ENCODE assay signal across 23 cellular contexts in the genomic region with DNA sequence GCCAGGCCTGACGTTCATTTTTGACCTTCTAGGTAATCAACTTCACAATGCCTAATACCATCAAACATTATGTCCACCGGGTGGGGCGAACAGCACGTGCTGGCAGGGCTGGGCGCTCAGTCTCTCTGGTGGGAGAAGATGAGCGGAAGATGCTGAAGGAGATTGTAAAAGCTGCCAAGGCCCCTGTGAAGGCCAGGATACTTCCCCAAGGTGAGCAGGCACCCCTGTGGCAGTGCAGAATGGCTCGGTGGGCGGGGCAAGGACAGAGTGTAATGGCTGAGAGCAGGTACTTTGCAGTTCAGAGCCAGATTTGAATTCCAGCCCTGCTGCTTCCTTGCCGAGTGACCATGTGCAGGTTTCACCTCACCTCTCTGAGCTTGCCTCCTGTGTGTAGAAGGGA. TPM values are rescaled to one million over a fixed set of nuclear protein-coding genes. Genes with fewer than 3 reads are reported as not detected.
DNase-seq lines count a peak whose midpoint lies in the region; ATAC-seq, FAIRE-seq and TF ChIP-seq lines count a peak whose summit lies in the region.
"Had no signal": no experiment of that assay in that cellular context is flagged by ENCODE, and none has a peak within 500 bp of the region (broad histone marks: within the 10 kb centered on the region; RNA-seq: fewer than 3 reads in every experiment).

No MANE protein-coding gene starts in this region.

- H4K20me1 ChIP-seq in H9 (ENCODE audit: control insufficient read depth, insufficient read depth, insufficient read length) (no peaks in the 10 kb centered on the region), HCT116 (ENCODE audit: insufficient read depth) (no peaks in the 10 kb centered on the region)

- no CpG with 5 or more reads among the region's 9 CpGs for WGBS in H9 (ENCODE audit: extremely low coverage, insufficient read length, low lambda C conversion rate)
- WGBS in small intestine, 3 donors = 73 to 85% (median 78%) methylated on average over 9 of the region's 9 CpGs

- POLR2A ChIA-PET in HCT116 (lab: Charles Lee) = no interaction called here

- H2BK15ac ChIP-seq in H9 (ENCODE audit: low read depth, low read length) = no peak overlapping the region

- RAD21 ChIA-PET in HCT116 (lab: Charles Lee; ENCODE audit: low non-redundant PET in 1 of 2, low total read pairs in 2 of 2, uncharacterized antibody in 2 of 2, unreplicated experiment in 2 of 2) = no interaction called here

- H3K9me3 ChIP-seq in H9 (ENCODE audit: control insufficient read depth, low read depth, low read length) (no peaks in the 10 kb centered on the region), HCT116 (ENCODE audit: control insufficient read depth in 1 of 2, insufficient read depth in 1 of 2, low read depth in 1 of 2, low read length in 2 of 2) (no peaks in the 10 kb centered on the region), small intestine (ENCODE audit: control insufficient read depth, low read depth) (no peaks in the 10 kb centered on the region), mucosa of descending colon (no peaks in the 10 kb centered on the region)
- H3K9me3 ChIP-seq: BE2C had no signal

- H4K8ac ChIP-seq in H9 (replicated peaks; ENCODE audit: insufficient read length, low read depth, low read length) = no peak overlapping the region

- peaks cover 35 to 90% (median 77%) of the 10 kb centered on the region in 3 experiments; a peak in 6 of 7 replicates for H3K36me3 Mint-ChIP-seq in H9 (ENCODE audit: insufficient read depth in 1 of 3, low read depth in 3 of 3)
- peaks cover 70% of the 10 kb centered on the region for H3K36me3 Mint-ChIP-seq in central memory CD8-positive, alpha-beta T cell (ENCODE audit: insufficient read depth)

- H3K4me2 ChIP-seq in H9 (ENCODE audit: insufficient read depth, insufficient read length, low read length) (no peak overlapping the region), HCT116 (ENCODE audit: low read length) (no peak overlapping the region)
- H3K4me2 ChIP-seq: GM23338 had no signal

- H3K4me1 Mint-ChIP-seq in H9 = no peaks in the 10 kb centered on the region
- H3K4me1 Mint-ChIP-seq in central memory CD8-positive, alpha-beta T cell = peaks cover 9% of the 10 kb centered on the region
- H3K4me1 Mint-ChIP-seq: GM23338 had no signal

- H3K27me3 Mint-ChIP-seq in H9 (ENCODE audit: low read depth) = no peaks in the 10 kb centered on the region
- H3K27me3 Mint-ChIP-seq in central memory CD8-positive, alpha-beta T cell = no peaks in the 10 kb centered on the region
- H3K27me3 Mint-ChIP-seq: CD4-positive, CD25-positive, alpha-beta regulatory T cell; CD8-positive, alpha-beta memory T cell had no signal

- peaks cover 54 to 62% of the 10 kb centered on the region in 2 experiments for H3K36me3 ChIP-seq in HCT116 (ENCODE audit: control insufficient read depth in 1 of 2, insufficient read depth in 2 of 2, low read length in 2 of 2)
- peaks cover 24 to 27% of the 10 kb centered on the region in 2 donors for H3K36me3 ChIP-seq in small intestine (ENCODE audit: control insufficient read depth in 2 of 2, insufficient read depth in 2 of 2, low read length in 2 of 2)
- peaks cover 20% of the 10 kb centered on the region for H3K36me3 ChIP-seq in mucosa of descending colon (ENCODE audit: low read depth)

- H3K27ac ChIP-seq in H9 (ENCODE audit: insufficient read length, low read depth, low read length) (no peak overlapping the region), HCT116 (ENCODE audit: low read depth, low read length) (no peak overlapping the region), small intestine (ENCODE audit: low read depth in 1 of 2, low read length in 1 of 2) (no peak overlapping the region)

- ATAC-seq in HCT116 = peak; percentile 47; the same call in 1 of the 2 replicates
- no peak for ATAC-seq in central memory CD8-positive, alpha-beta T cell (replicated peaks; ENCODE audit: extremely low read depth, poor library complexity, severe bottlenecking)
- no peak for ATAC-seq in GM21576 (IDR thresholded peaks at IDR 0.05; ENCODE audit: unreplicated experiment)
- no peak for ATAC-seq in mucosa of descending colon
- ATAC-seq: GM23338, HepG2 had no signal

- no peaks in the 10 kb centered on the region for H3K27me3 ChIP-seq in H9 (ENCODE audit: insufficient read depth, low read length)
- no peaks in the 10 kb centered on the region for H3K27me3 ChIP-seq in HCT116 (ENCODE audit: insufficient read depth, low read length)
- H3K27me3 ChIP-seq in small intestine (ENCODE audit: control insufficient read depth in 2 of 2, insufficient read depth in 2 of 2, low read length in 2 of 2) = no peaks in the 10 kb centered on the region
- H3K27me3 ChIP-seq: BE2C had no signal

- no peak for FAIRE-seq in small intestine (lab: Jason Lieb, UNC)
- FAIRE-seq: A204.1, GM12891, GM19239, H54, HepG2 had no signal

- TF ChIP-seq CTCF in H9 (conservative IDR thresholded peaks at IDR 0.05) (no peak), HCT116 (IDR thresholded peaks at IDR 0.05 in 2 of 3, conservative IDR thresholded peaks at IDR 0.05 in 1 of 3; ENCODE audit: borderline replicate concordance in 1 of 3, insufficient read depth in 1 of 3, low read depth in 2 of 3, low read length in 2 of 3) (no peak), mucosa of descending colon (IDR thresholded peaks at IDR 0.05) (no peak)

- no peak overlapping the region for H3K14ac ChIP-seq in H9 (ENCODE audit: insufficient read depth, low read length)

- no peak overlapping the region for H3K23ac ChIP-seq in H9 (ENCODE audit: insufficient read length, low read depth, low read length)

- no peak overlapping the region for H3K56ac ChIP-seq in H9 (ENCODE audit: insufficient read length, low read depth, low read length)

- H3T11ph ChIP-seq in H9 (ENCODE audit: low read length) = no peak overlapping the region

- H3K4ac ChIP-seq in H9 (ENCODE audit: low read depth, low read length) = no peak overlapping the region

- no peak overlapping the region for H2BK12ac ChIP-seq in H9 (ENCODE audit: insufficient read length, low read depth, low read length)

- no peaks in the 10 kb centered on the region for H3K4me1 ChIP-seq in H9 (ENCODE audit: insufficient read depth, low read length)
- no peaks in the 10 kb centered on the region for H3K4me1 ChIP-seq in HCT116 (ENCODE audit: control insufficient read depth in 1 of 2, insufficient read depth in 2 of 2, low read length in 2 of 2)
- no peaks in the 10 kb centered on the region for H3K4me1 ChIP-seq in small intestine (ENCODE audit: control insufficient read depth in 2 of 2, insufficient read depth in 1 of 2, low read depth in 1 of 2, low read length in 1 of 2)
- no peaks in the 10 kb centered on the region for H3K4me1 ChIP-seq in mucosa of descending colon (ENCODE audit: low read depth)
- H3K4me1 ChIP-seq: BE2C had no signal

- intact Hi-C loops in HCT116 (cut with micrococcal nuclease) (no loop called here), mucosa of descending colon (cut with DNase I, micrococcal nuclease) (no loop called here)

- H3K9ac ChIP-seq in H9 (ENCODE audit: extremely low read depth, insufficient read length, low read length) = no peak overlapping the region
- no peak overlapping the region for H3K9ac ChIP-seq in HCT116 (ENCODE audit: low read length)

- H3K4me3 ChIP-seq in HCT116 (replicated peaks in 1 of 2; ENCODE audit: low read depth in 1 of 2, low read length in 2 of 2) = no peak overlapping the region
- no peak overlapping the region for H3K4me3 ChIP-seq in small intestine (ENCODE audit: low read depth in 1 of 2, low read length in 2 of 2)
- no peak overlapping the region for H3K4me3 ChIP-seq in mucosa of descending colon
- H3K4me3 ChIP-seq: GM23338 had no signal

- H3K9me2 ChIP-seq in HCT116 (ENCODE audit: insufficient read depth) = no peaks in the 10 kb centered on the region

- H2BK5ac ChIP-seq in H9 (ENCODE audit: insufficient read length, low read length) = no peak overlapping the region

- no peak for DNase-seq in H9
- no peak for DNase-seq in HCT116 (ENCODE audit: low read depth, low spot score)
- no peak for DNase-seq in central memory CD8-positive, alpha-beta T cell (ENCODE audit: low spot score in 2 of 2)
- DNase-seq in small intestine = peak; percentile 27
- no peak for DNase-seq in mucosa of descending colon
- no peak for DNase-seq in GF-D8 (lab: John Stamatoyannopoulos, UW)
- DNase-seq: ACHN; BE2C; C1 segment of cervical spinal cord; CD4-positive, CD25-positive, alpha-beta regulatory T cell; CD8-positive, alpha-beta memory T cell; COR-L47; DMS 273 treated with DMSO at 0.1 percent for 48 hours; DMS53; DND-41; EL had no signal

- H2AK5ac ChIP-seq in H9 (ENCODE audit: insufficient read length, low read length) = no peak overlapping the region

- H3K27ac Mint-ChIP-seq in H9 = peak overlapping the region in 2 of 3 experiments; percentile 28 to 61; a peak in 1 of 7 replicates
- peak overlapping the region; percentile 56 for H3K27ac Mint-ChIP-seq in central memory CD8-positive, alpha-beta T cell (ENCODE audit: low read depth)
- H3K27ac Mint-ChIP-seq: GM23338 had no signal

- CTCF ChIA-PET in HCT116 (lab: Charles Lee) = no interaction called here

- H2AFZ ChIP-seq in H9 (ENCODE audit: low read length) (no peak overlapping the region), HCT116 (ENCODE audit: low read depth, low read length, poor library complexity, severe bottlenecking) (no peak overlapping the region)
- H2AFZ ChIP-seq: GM23338 had no signal

- BruUV-seq in HCT116 (replicated peaks; lab: Mats Ljungman, UMichigan) = no TSS peak

- no peak overlapping the region for H3K4me3 Mint-ChIP-seq in H9
- H3K4me3 Mint-ChIP-seq in central memory CD8-positive, alpha-beta T cell = no peak overlapping the region
- H3K4me3 Mint-ChIP-seq: CD4-positive, CD25-positive, alpha-beta regulatory T cell; CD8-positive, alpha-beta memory T cell; GM23338 had no signal

- no peak overlapping the region for H2BK20ac ChIP-seq in H9 (ENCODE audit: low read depth, low read length, poor library complexity, severe bottlenecking)

- no peaks in the 10 kb centered on the region for H3K23me2 ChIP-seq in H9 (ENCODE audit: insufficient read length, low read depth, low read length, poor library complexity, severe bottlenecking)

- H3K79me2 ChIP-seq in H9 (ENCODE audit: insufficient read depth, low read length) = no peaks in the 10 kb centered on the region
- H3K79me2 ChIP-seq in HCT116 (ENCODE audit: insufficient read depth, low read length) = no peaks in the 10 kb centered on the region

- no peak for TF ChIP-seq RAD21 in HCT116 (IDR thresholded peaks at IDR 0.05; ENCODE audit: low read depth)

- no peaks in the 10 kb centered on the region for H3K79me1 ChIP-seq in H9 (ENCODE audit: insufficient read depth, low read depth, low read length, poor library complexity, severe bottlenecking)

- H2BK120ac ChIP-seq in H9 (ENCODE audit: low read depth, low read length, poor library complexity, severe bottlenecking) = no peak overlapping the region

- TF ChIP-seq POLR2A in HCT116 (IDR thresholded peaks at IDR 0.05; ENCODE audit: borderline replicate concordance, extremely low read depth, insufficient read depth, insufficient read length) = no peak

- H4K91ac ChIP-seq in H9 (ENCODE audit: insufficient read length, low read depth, low read length) = no peak overlapping the region

- H4K5ac ChIP-seq in H9 (ENCODE audit: insufficient read length, low read depth, low read length) = no peak overlapping the region

- H3K9me3 Mint-ChIP-seq in H9 = no peaks in the 10 kb centered on the region
- no peaks in the 10 kb centered on the region for H3K9me3 Mint-ChIP-seq in central memory CD8-positive, alpha-beta T cell
- H3K9me3 Mint-ChIP-seq: CD4-positive, CD25-positive, alpha-beta regulatory T cell; CD8-positive, alpha-beta memory T cell; GM23338 had no signal

- H3K18ac ChIP-seq in H9 (ENCODE audit: insufficient read length, low read depth, low read length) = no peak overlapping the region

RNA-seq across cellular contexts. Expression of gene DDX27, which starts 17.1 kb away (rescaled TPM):
- total RNA-seq in H9 (2021) = 46.9 and 50.3 TPM in 2 replicates
- 32.1 TPM for total RNA-seq in HCT116 (2021; ENCODE audit: unreplicated experiment)
- 28.0 and 31.7 TPM in 2 replicates for polyA plus RNA-seq in HCT116 (2012)
- 10 to 100 TPM; 32.0 to 36.6 (median 33.2) TPM for polyA plus RNA-seq in small intestine
- 10 to 100 TPM; 27.1 to 32.8 (median 32.5) TPM for total RNA-seq in mucosa of descending colon

RNA-seq across cellular contexts. Expression of gene ZNFX1, which starts 41.6 kb away (rescaled TPM):
- total RNA-seq in H9 (2021) = 12.8 and 13.3 TPM in 2 replicates
- 24.1 TPM for total RNA-seq in HCT116 (2021; ENCODE audit: unreplicated experiment)
- polyA plus RNA-seq in HCT116 (2012) = 11.8 and 14.2 TPM in 2 replicates
- polyA plus RNA-seq in small intestine = 10 to 100 TPM in 2 of 3 donors, 1 to 10 TPM in 1; 9.9 to 13.4 (median 11.9) TPM
- total RNA-seq in mucosa of descending colon = 10 to 100 TPM; 33.6 to 36.4 (median 35.5) TPM

RNA-seq across cellular contexts. Expression of gene STAU1, which starts 48.2 kb away (rescaled TPM):
- total RNA-seq in H9 (2021) (106 TPM in 2 replicates), HCT116 (2021; ENCODE audit: unreplicated experiment) (90.3 TPM), mucosa of descending colon (10 to 100 TPM; 83.8 to 95.7 (median 91.0) TPM)
- polyA plus RNA-seq in HCT116 (2012) = 43.4 and 55.9 TPM in 2 replicates
- polyA plus RNA-seq in small intestine = 10 to 100 TPM; 47.1 to 66.4 (median 64.3) TPM
